Comparison of ENCODE assay signal across 22 cellular contexts in genomic region chr3:33171580-33171979, GRCh38. TPM values are rescaled to one million over a fixed set of nuclear protein-coding genes. Genes with fewer than 3 reads are reported as not detected.
A peak's percentile ranks its signal among the peaks of the same experiment; 100 is the strongest.
DNase-seq lines count a peak whose midpoint lies in the region; ATAC-seq and TF ChIP-seq lines count a peak whose summit lies in the region.
"Had no signal": no experiment of that assay in that cellular context is flagged by ENCODE, and none has a peak within 500 bp of the region (broad histone marks: within the 10 kb centered on the region; RNA-seq: fewer than 3 reads in every experiment).

No MANE protein-coding gene starts in this region.

- TF ChIP-seq CTCF in ascending aorta (IDR thresholded peaks at IDR 0.05) (no peak), uterus (IDR thresholded peaks at IDR 0.05) (no peak), PC-3 (conservative IDR thresholded peaks at IDR 0.05; ENCODE audit: low read depth, low read length) (no peak)

- H3K9me2 ChIP-seq in PC-3 (replicated peaks; ENCODE audit: low read length), result no peaks in the 10 kb centered on the region

- H4K20me1 ChIP-seq in PC-3 (ENCODE audit: low read length), result no peaks in the 10 kb centered on the region

- no peaks in the 10 kb centered on the region for H3K27me3 Mint-ChIP-seq in CD4-positive, alpha-beta memory T cell
- H3K27me3 Mint-ChIP-seq: naive B cell had no signal

- intact Hi-C loops in CD4-positive, alpha-beta memory T cell (cut with micrococcal nuclease), result no loop called here
- intact Hi-C loops in ascending aorta (cut with DNase I) (no loop called here), uterus (cut with DNase I; ENCODE audit: low total_unique reads) (no loop called here), PC-3 (cut with micrococcal nuclease) (no loop called here)

- no peaks in the 10 kb centered on the region for H3F3A ChIP-seq in PC-3 (ENCODE audit: low read length, unreplicated experiment)

- H3K9me3 Mint-ChIP-seq in CD4-positive, alpha-beta memory T cell, result no peaks in the 10 kb centered on the region
- H3K9me3 Mint-ChIP-seq: activated naive CD4-positive, alpha-beta T cell treated with anti-CD3 and anti-CD28 coated beads, Interleukin-2, amount 50 U/mL, for 24 hours; endodermal cell; naive B cell had no signal

- H3K27me3 ChIP-seq in CD4-positive, alpha-beta memory T cell (ENCODE audit: insufficient read depth, low read length), result no peaks in the 10 kb centered on the region
- H3K27me3 ChIP-seq in ascending aorta (no peaks in the 10 kb centered on the region), uterus (no peaks in the 10 kb centered on the region), PC-3 (ENCODE audit: low read length) (no peaks in the 10 kb centered on the region)
- H3K27me3 ChIP-seq: esophagus squamous epithelium, hepatocyte, upper lobe of right lung had no signal

- no peaks in the 10 kb centered on the region for H3K4me1 ChIP-seq in CD4-positive, alpha-beta memory T cell (ENCODE audit: insufficient read depth, low read length)
- H3K4me1 ChIP-seq in ascending aorta, result peaks cover 10 to 57% of the 10 kb centered on the region in 2 donors
- H3K4me1 ChIP-seq in uterus, result no peaks in the 10 kb centered on the region
- H3K4me1 ChIP-seq in PC-3 (ENCODE audit: insufficient read depth, low read length), result no peaks in the 10 kb centered on the region
- H3K4me1 ChIP-seq: esophagus squamous epithelium, upper lobe of right lung had no signal

- H2AFZ ChIP-seq in PC-3 (ENCODE audit: low read length), result no peak overlapping the region
- H2AFZ ChIP-seq: hepatocyte had no signal

- DNase-seq in SKM-1 treated with dmso at 0.1 percent for 144 hours (lab: John Stamatoyannopoulos, UW; ENCODE audit: unreplicated experiment) (peak; percentile 11), SKM-1 (lab: John Stamatoyannopoulos, UW; ENCODE audit: unreplicated experiment) (no peak), NAMALWA (ENCODE audit: low spot score) (peak; percentile 10), ascending aorta (ENCODE audit: low spot score in 2 of 2) (no peak), uterus (no peak), PC-3 (no peak), RKO (ENCODE audit: low spot score) (no peak)
- DNase-seq in CD4-positive, alpha-beta memory T cell, result peak in 3 of 5 donors; percentile 2 to 17 (median 5)
- DNase-seq: aorta, cortex of kidney, DMS79, endodermal cell, esophagus squamous epithelium, naive B cell, NCI-H1417, NCI-H2107, NCI-H446 treated with DMSO at 0.1 percent for 48 hours, nucleus accumbens, SIG-M5, upper lobe of right lung had no signal

- no peaks in the 10 kb centered on the region for H3K36me3 ChIP-seq in CD4-positive, alpha-beta memory T cell (ENCODE audit: insufficient read depth, low read length)
- H3K36me3 ChIP-seq in ascending aorta (peaks cover 9 to 18% of the 10 kb centered on the region in 2 donors), uterus (no peaks in the 10 kb centered on the region), PC-3 (ENCODE audit: low read depth, low read length) (no peaks in the 10 kb centered on the region)
- H3K36me3 ChIP-seq: esophagus squamous epithelium, upper lobe of right lung had no signal

- POLR2A ChIA-PET in CD4-positive, alpha-beta memory T cell (lab: Charles Lee; ENCODE audit: partially characterized antibody), result no interaction called here
- POLR2A ChIA-PET in PC-3 (lab: Charles Lee; ENCODE audit: unreplicated experiment), result no interaction called here

- TF ChIP-seq POLR2A in uterus (IDR thresholded peaks at IDR 0.05), result no peak

- H3K4me1 Mint-ChIP-seq in CD4-positive, alpha-beta memory T cell, result peaks cover 6 to 9% (median 8%) of the 10 kb centered on the region in 4 donors
- H3K4me1 Mint-ChIP-seq: endodermal cell had no signal

- no peak for ATAC-seq in PC-3
- ATAC-seq: upper lobe of right lung had no signal

- no TSS peak for BruUV-seq in PC-3 (replicated peaks; lab: Mats Ljungman, UMichigan)

- H3K79me2 ChIP-seq in PC-3 (ENCODE audit: low read length), result no peaks in the 10 kb centered on the region
- H3K79me2 ChIP-seq: hepatocyte had no signal

- no peaks in the 10 kb centered on the region for H3K9me3 ChIP-seq in CD4-positive, alpha-beta memory T cell (ENCODE audit: control insufficient read depth in 1 of 2, low read length in 2 of 2)
- H3K9me3 ChIP-seq in ascending aorta (no peaks in the 10 kb centered on the region), uterus (no peaks in the 10 kb centered on the region), PC-3 (ENCODE audit: low read length) (no peaks in the 10 kb centered on the region)
- H3K9me3 ChIP-seq: esophagus squamous epithelium, upper lobe of right lung had no signal

- no peak overlapping the region for H3K4me2 ChIP-seq in PC-3 (ENCODE audit: low read length)
- H3K4me2 ChIP-seq: hepatocyte had no signal

- H3K9ac ChIP-seq in PC-3 (ENCODE audit: low read length), result no peak overlapping the region

- CTCF ChIA-PET in CD4-positive, alpha-beta memory T cell (lab: Charles Lee; ENCODE audit: partially characterized antibody), result no interaction called here
- CTCF ChIA-PET in PC-3 (lab: Charles Lee), result no interaction called here

- H3K36me3 Mint-ChIP-seq in CD4-positive, alpha-beta memory T cell, result no peaks in the 10 kb centered on the region
- H3K36me3 Mint-ChIP-seq: activated naive CD4-positive, alpha-beta T cell treated with anti-CD3 and anti-CD28 coated beads, Interleukin-2, amount 50 U/mL, for 24 hours; naive B cell had no signal

- H3K27ac ChIP-seq in CD4-positive, alpha-beta memory T cell (ENCODE audit: low read depth, low read length), result no peak overlapping the region
- peak overlapping the region; percentile 74 to 75 for H3K27ac ChIP-seq in ascending aorta
- H3K27ac ChIP-seq in uterus, result no peak overlapping the region
- H3K27ac ChIP-seq in PC-3 (ENCODE audit: low read length), result no peak overlapping the region
- H3K27ac ChIP-seq: esophagus squamous epithelium, hepatocyte, upper lobe of right lung had no signal

- H3K27ac Mint-ChIP-seq in CD4-positive, alpha-beta memory T cell, result peak overlapping the region in 2 of 7 donors; percentile 34 to 45
- H3K27ac Mint-ChIP-seq: activated naive CD4-positive, alpha-beta T cell treated with anti-CD3 and anti-CD28 coated beads, Interleukin-2, amount 50 U/mL, for 24 hours; endodermal cell had no signal

- no peak overlapping the region for H3K4me3 ChIP-seq in CD4-positive, alpha-beta memory T cell (ENCODE audit: low read length in 2 of 2)
- H3K4me3 ChIP-seq in ascending aorta, result no peak overlapping the region
- H3K4me3 ChIP-seq in uterus, result no peak overlapping the region
- H3K4me3 ChIP-seq in PC-3 (ENCODE audit: low read length), result no peak overlapping the region
- H3K4me3 ChIP-seq: esophagus squamous epithelium, hepatocyte, upper lobe of right lung had no signal

- H3K4me3 Mint-ChIP-seq in CD4-positive, alpha-beta memory T cell, result no peak overlapping the region
- H3K4me3 Mint-ChIP-seq: activated naive CD4-positive, alpha-beta T cell treated with anti-CD3 and anti-CD28 coated beads, Interleukin-2, amount 50 U/mL, for 24 hours; endodermal cell; naive B cell had no signal

RNA-seq across cellular contexts. Expression of gene SUSD5, which starts 47.0 kb away (rescaled TPM):
- total RNA-seq in CD4-positive, alpha-beta memory T cell, result not detected
- under 1 TPM in 1 of 2 donors, not detected in 1; 0.21 TPM for polyA plus RNA-seq in CD4-positive, alpha-beta memory T cell
- 68.0 TPM for total RNA-seq in ascending aorta
- total RNA-seq in uterus, result 10 to 100 TPM in 1 of 4 donors, 1 to 10 TPM in 3; 2.6 to 11.8 (median 6.9) TPM
- total RNA-seq in PC-3 (2014; rRNA removed), result not detected in 2 replicates

RNA-seq across cellular contexts. Expression of gene CRTAP, which starts 57.8 kb away (rescaled TPM):
- 10 to 100 TPM; 75.4 to 84.4 TPM for total RNA-seq in CD4-positive, alpha-beta memory T cell
- 100 to 1,000 TPM in 1 of 2 donors, 10 to 100 TPM in 1; 100.0 to 109 TPM for polyA plus RNA-seq in CD4-positive, alpha-beta memory T cell
- 300 TPM for total RNA-seq in ascending aorta
- 100 to 1,000 TPM; 174 to 687 (median 286) TPM for total RNA-seq in uterus
- total RNA-seq in PC-3 (2014; rRNA removed), result 174 and 184 TPM in 2 replicates

Comparison
In these comparisons a context has a peak if more than half of its experiments do, and no peak if none do; other contexts are left out.
1. DNase-seq: peak in SKM-1 treated with dmso at 0.1 percent for 144 hours (single experiment), CD4-positive, alpha-beta memory T cell (3 of 5) and NAMALWA (single experiment); none in SKM-1 (single experiment), ascending aorta (0 of 2), uterus (0 of 2), PC-3 (single experiment) and RKO (single experiment).
2. H3K27ac ChIP-seq: peak in ascending aorta (2 of 2); none in CD4-positive, alpha-beta memory T cell (single experiment), uterus (0 of 2) and PC-3 (single experiment).